ENCODE assay signal across 8 cellular contexts in genomic region chr19:45250832-45251451, GRCh38. TPM values are rescaled to one million over a fixed set of nuclear protein-coding genes. Genes with fewer than 3 reads are reported as not detected.
DNase-seq lines count a peak whose midpoint lies in the region; ATAC-seq and TF ChIP-seq lines count a peak whose summit lies in the region.

MARK4 (plus strand) TSS chr19:45251271; CDS start chr19:45251589, 318 bp downstream.

- POLR2A ChIA-PET in Caco-2 (lab: Charles Lee): no interaction called here

- H3K27ac Mint-ChIP-seq in Caco-2 (ENCODE audit: unreplicated experiment): peak within 1 kb of the TSS; percentile 58
- H3K27ac Mint-ChIP-seq in activated T-helper 17 cell treated with anti-CD3 and anti-CD28 coated beads, Interleukin-2, amount 50 U/mL, for 72 hours: peak within 1 kb of the TSS; percentile 85
- H3K27ac Mint-ChIP-seq in natural killer cell treated with Interleukin-12 subunit alpha and Interleukin-12 subunit beta and Interleukin-15 and Interleukin-18, amount 100 ng/mL, for 72 hours: peak within 1 kb of the TSS; percentile 69 to 83
- H3K27ac Mint-ChIP-seq in stimulated activated naive CD8-positive, alpha-beta T cell treated with anti-CD3 and anti-CD28 coated beads, Interleukin-15, Interleukin-2, amounts not matched to agents 100 ng/mL and 50 ng/mL, for 24 hours: peak within 1 kb of the TSS; percentile 59

- H3K4me3 ChIP-seq in Caco-2 (ENCODE audit: low read depth, low read length): peak within 1 kb of the TSS; percentile 83
- peak within 1 kb of the TSS; percentile 71 for H3K4me3 ChIP-seq in HL-60 (replicated peaks; ENCODE audit: insufficient read depth, low read length)
- H3K4me3 ChIP-seq in fibroblast of pulmonary artery (replicated peaks; ENCODE audit: low read depth, low read length): peak within 1 kb of the TSS; percentile 81

- BruUV-seq in Caco-2 (replicated peaks; lab: Mats Ljungman, UMichigan): no TSS peak

- H3K27ac ChIP-seq in HL-60 (replicated peaks): no peak within 1 kb of the TSS; the same call in 1 of the 2 replicates

- TF ChIP-seq CTCF in Caco-2 (IDR thresholded peaks at IDR 0.05; ENCODE audit: insufficient read depth in 1 of 2, low read depth in 1 of 2, low read length in 1 of 2, severe bottlenecking in 1 of 2, unreplicated experiment in 1 of 2) (no peak), HL-60 (IDR thresholded peaks at IDR 0.05; ENCODE audit: insufficient read depth, low read length) (no peak), fibroblast of pulmonary artery (IDR thresholded peaks at IDR 0.05; ENCODE audit: low read length, missing control alignments) (no peak)

- DNase-seq in Caco-2 (peak in 1 of 2 experiments; percentile 63), HL-60 (ENCODE audit: low read depth in 1 of 2, low spot score in 1 of 2) (peak in 1 of 2 experiments; percentile 32), RPMI7951 (ENCODE audit: low read depth) (peak; percentile 60), fibroblast of pulmonary artery (ENCODE audit: low read depth) (peak; percentile 49)
- DNase-seq in natural killer cell treated with Interleukin-12 subunit alpha and Interleukin-12 subunit beta and Interleukin-15 and Interleukin-18, amount 100 ng/mL, for 72 hours (ENCODE audit: low spot score): no peak

- peak within 1 kb of the TSS; percentile 84 for H3K4me3 Mint-ChIP-seq in Caco-2 (ENCODE audit: unreplicated experiment)
- peak within 1 kb of the TSS; percentile 85 for H3K4me3 Mint-ChIP-seq in activated T-helper 17 cell treated with anti-CD3 and anti-CD28 coated beads, Interleukin-2, amount 50 U/mL, for 72 hours
- peak within 1 kb of the TSS; percentile 90 for H3K4me3 Mint-ChIP-seq in natural killer cell treated with Interleukin-12 subunit alpha and Interleukin-12 subunit beta and Interleukin-15 and Interleukin-18, amount 100 ng/mL, for 72 hours
- peak within 1 kb of the TSS; percentile 84 for H3K4me3 Mint-ChIP-seq in stimulated activated naive CD8-positive, alpha-beta T cell treated with anti-CD3 and anti-CD28 coated beads, Interleukin-15, Interleukin-2, amounts not matched to agents 100 ng/mL and 50 ng/mL, for 24 hours

- CTCF ChIA-PET in Caco-2 (lab: Charles Lee): interaction anchor here (0.6 kb wide), 2 partner anchors 206 to 223 kb away, joined by 3 to 7 read pairs; no protein-coding TSS in a partner anchor

- intact Hi-C loops in Caco-2 (cut with micrococcal nuclease; ENCODE audit: unreplicated experiment): loop anchor here (5.0 kb wide), 1 partner anchor 86 kb away; no protein-coding TSS in a partner anchor

- H3K4me1 Mint-ChIP-seq in Caco-2 (ENCODE audit: low read depth, unreplicated experiment): peaks cover 7% of the 10 kb centered on the region
- H3K4me1 Mint-ChIP-seq in activated T-helper 17 cell treated with anti-CD3 and anti-CD28 coated beads, Interleukin-2, amount 50 U/mL, for 72 hours: peaks cover 18% of the 10 kb centered on the region
- H3K4me1 Mint-ChIP-seq in natural killer cell treated with Interleukin-12 subunit alpha and Interleukin-12 subunit beta and Interleukin-15 and Interleukin-18, amount 100 ng/mL, for 72 hours (ENCODE audit: low read depth in 2 of 2): peaks cover 29 to 33% of the 10 kb centered on the region in 2 donors
- H3K4me1 Mint-ChIP-seq in stimulated activated naive CD8-positive, alpha-beta T cell treated with anti-CD3 and anti-CD28 coated beads, Interleukin-15, Interleukin-2, amounts not matched to agents 100 ng/mL and 50 ng/mL, for 24 hours (ENCODE audit: low read depth): peaks cover 31% of the 10 kb centered on the region

- ATAC-seq in activated T-helper 17 cell treated with anti-CD3 and anti-CD28 coated beads, Interleukin-2, amount 50 U/mL, for 72 hours (replicated peaks): peak; percentile 82
- peak; percentile 84 to 90 for ATAC-seq in natural killer cell treated with Interleukin-12 subunit alpha and Interleukin-12 subunit beta and Interleukin-15 and Interleukin-18, amount 100 ng/mL, for 72 hours
- no peak for ATAC-seq in GM21717 (IDR thresholded peaks at IDR 0.05; ENCODE audit: unreplicated experiment)

- H3K27me3 ChIP-seq in Caco-2 (replicated peaks; ENCODE audit: control insufficient read depth, insufficient read depth, low read length): no peaks in the 10 kb centered on the region
- H3K27me3 ChIP-seq in HL-60 (ENCODE audit: insufficient read depth, poor library complexity, severe bottlenecking): no peaks in the 10 kb centered on the region

- H3K9me3 Mint-ChIP-seq in Caco-2 (ENCODE audit: unreplicated experiment): no peaks in the 10 kb centered on the region
- H3K9me3 Mint-ChIP-seq in activated T-helper 17 cell treated with anti-CD3 and anti-CD28 coated beads, Interleukin-2, amount 50 U/mL, for 72 hours: no peaks in the 10 kb centered on the region
- H3K9me3 Mint-ChIP-seq in natural killer cell treated with Interleukin-12 subunit alpha and Interleukin-12 subunit beta and Interleukin-15 and Interleukin-18, amount 100 ng/mL, for 72 hours: no peaks in the 10 kb centered on the region
- H3K9me3 Mint-ChIP-seq in stimulated activated naive CD8-positive, alpha-beta T cell treated with anti-CD3 and anti-CD28 coated beads, Interleukin-15, Interleukin-2, amounts not matched to agents 100 ng/mL and 50 ng/mL, for 24 hours: no peaks in the 10 kb centered on the region

- H3K9me3 ChIP-seq in Caco-2: no peaks in the 10 kb centered on the region

- H3K27me3 Mint-ChIP-seq in Caco-2 (ENCODE audit: insufficient read depth, unreplicated experiment): no peaks in the 10 kb centered on the region
- H3K27me3 Mint-ChIP-seq in activated T-helper 17 cell treated with anti-CD3 and anti-CD28 coated beads, Interleukin-2, amount 50 U/mL, for 72 hours: no peaks in the 10 kb centered on the region
- no peaks in the 10 kb centered on the region for H3K27me3 Mint-ChIP-seq in natural killer cell treated with Interleukin-12 subunit alpha and Interleukin-12 subunit beta and Interleukin-15 and Interleukin-18, amount 100 ng/mL, for 72 hours
- peaks cover 3% of the 10 kb centered on the region for H3K27me3 Mint-ChIP-seq in stimulated activated naive CD8-positive, alpha-beta T cell treated with anti-CD3 and anti-CD28 coated beads, Interleukin-15, Interleukin-2, amounts not matched to agents 100 ng/mL and 50 ng/mL, for 24 hours

- no peaks in the 10 kb centered on the region for H3K36me3 ChIP-seq in Caco-2 (ENCODE audit: control insufficient read depth, insufficient read depth, low read length)

- H3K4me1 ChIP-seq in Caco-2: peaks cover 3% of the 10 kb centered on the region; the same call in 1 of the 2 replicates

- peaks cover 11% of the 10 kb centered on the region for H3K36me3 Mint-ChIP-seq in Caco-2 (ENCODE audit: insufficient read depth, unreplicated experiment)
- H3K36me3 Mint-ChIP-seq in activated T-helper 17 cell treated with anti-CD3 and anti-CD28 coated beads, Interleukin-2, amount 50 U/mL, for 72 hours (ENCODE audit: low read depth): no peaks in the 10 kb centered on the region
- H3K36me3 Mint-ChIP-seq in natural killer cell treated with Interleukin-12 subunit alpha and Interleukin-12 subunit beta and Interleukin-15 and Interleukin-18, amount 100 ng/mL, for 72 hours: no peaks in the 10 kb centered on the region
- H3K36me3 Mint-ChIP-seq in stimulated activated naive CD8-positive, alpha-beta T cell treated with anti-CD3 and anti-CD28 coated beads, Interleukin-15, Interleukin-2, amounts not matched to agents 100 ng/mL and 50 ng/mL, for 24 hours (ENCODE audit: low read depth): no peaks in the 10 kb centered on the region

RNA-seq across cellular contexts. Expression of gene MARK4, which starts in this region (rescaled TPM):
- total RNA-seq in Caco-2 (2022): 30.3 and 33.4 TPM in 2 replicates
- 6.6 and 7.3 TPM in 2 replicates for total RNA-seq in RPMI7951 (2014; rRNA removed; shearing (Covaris generic))
- 10 to 100 TPM; 21.8 to 26.6 TPM for total RNA-seq in activated T-helper 17 cell treated with anti-CD3 and anti-CD28 coated beads, Interleukin-2, amount 50 U/mL, for 72 hours
- 10 to 100 TPM; 31.4 to 42.5 TPM for total RNA-seq in natural killer cell treated with Interleukin-12 subunit alpha and Interleukin-12 subunit beta and Interleukin-15 and Interleukin-18, amount 100 ng/mL, for 72 hours
